In genomic region chrX:25754399-25754798, GRCh38 we compare ENCODE assay signal across 1 cellular context.
TF ChIP-seq lines count a peak whose summit lies in the region.

No MANE protein-coding gene starts in this region.

TF ChIP-seq in GM23338, 12 proteins besides CTCF, POLR2A, EP300 and RAD21 (continued from another document):
- peak; percentile 62 for TF ChIP-seq ZNF462 (CRISPR knock-in tag; IDR thresholded peaks at IDR 0.05)
TF ChIP-seq in GM23338: peak in this region for 1.
